In genomic region chr19:57362997-57363705, GRCh38 we compare ENCODE assay signal across 8 cellular contexts. TPM values are rescaled to one million over a fixed set of nuclear protein-coding genes. Genes with fewer than 3 reads are reported as not detected.
DNase-seq lines count a peak whose midpoint lies in the region; ATAC-seq and TF ChIP-seq lines count a peak whose summit lies in the region.

TSS of gene TRAPPC2B (plus strand) at chr19:57363551. CDS start at chr19:57364834, 1,283 bp downstream.
TSS of gene ZNF547 (plus strand) at chr19:57363551. CDS start at chr19:57368556, 5,005 bp downstream.

- H3K9me3 ChIP-seq in esophagus (ENCODE audit: control insufficient read depth in 2 of 2, insufficient read depth in 1 of 2, low read depth in 1 of 2, low read length in 1 of 2) = no peaks in the 10 kb centered on the region
- peaks cover 6 to 9% of the 10 kb centered on the region in 2 donors for H3K9me3 ChIP-seq in mucosa of rectum (ENCODE audit: control insufficient read depth in 2 of 2, low read length in 2 of 2)

- H3K27ac ChIP-seq in esophagus (ENCODE audit: low read depth in 2 of 2, low read length in 1 of 2) (peak within 1 kb of the TSS; percentile 90 to 95), mucosa of rectum (ENCODE audit: low read depth in 2 of 2, low read length in 2 of 2) (peak within 1 kb of the TSS; percentile 90)

- DNase-seq in DMS53 treated with DMSO at 0.1 percent for 48 hours (lab: John Stamatoyannopoulos, UW; ENCODE audit: unreplicated experiment) (peak; percentile 98), KBM-7 (peak; percentile 100)
- peak; percentile 97 to 98 for DNase-seq in activated T-cell treated with anti-CD3 and anti-CD28 coated beads, Interleukin-2, amount 50 U/mL, for 48 hours
- DNase-seq in stimulated activated CD8-positive, alpha-beta memory T cell treated with anti-CD3 and anti-CD28 coated beads, Interleukin-4, amount 100 ng/mL, for 4 hours (ENCODE audit: low read depth in 2 of 2, low spot score in 1 of 2) = peak; percentile 97 to 98

- WGBS in esophagus, 2 donors = 1% methylated on average over 47 to 50 of the region's 50 CpGs

- peak within 1 kb of the TSS; percentile 59 to 92 for H3K4me3 ChIP-seq in esophagus (ENCODE audit: low read depth in 1 of 2, low read length in 2 of 2)
- H3K4me3 ChIP-seq in mucosa of rectum (ENCODE audit: low read length in 2 of 2) = peak within 1 kb of the TSS; percentile 87 to 90

- H3K27me3 ChIP-seq in esophagus (ENCODE audit: control insufficient read depth in 1 of 2, insufficient read depth in 2 of 2, low read length in 2 of 2) (no peaks in the 10 kb centered on the region), mucosa of rectum (ENCODE audit: control insufficient read depth in 2 of 2, insufficient read depth in 2 of 2, low read length in 2 of 2) (no peaks in the 10 kb centered on the region)

- peak within 1 kb of the TSS; percentile 67 to 68 for H3K9ac ChIP-seq in mucosa of rectum (ENCODE audit: low read depth in 1 of 2, low read length in 2 of 2)

- in situ Hi-C loops in KBM-7 (cut with MboI; ENCODE audit: low pct_unique_long_range_greater_than_20kb, low sequenced_read_pairs) = no loop called here

- H3K4me1 ChIP-seq in esophagus (ENCODE audit: control insufficient read depth in 2 of 2, insufficient read depth in 2 of 2, low read length in 1 of 2) = peaks cover 0 to 5% of the 10 kb centered on the region in 2 donors
- peaks cover 5% of the 10 kb centered on the region in 2 donors for H3K4me1 ChIP-seq in mucosa of rectum (ENCODE audit: control insufficient read depth in 2 of 2, insufficient read depth in 2 of 2, low read length in 2 of 2)

- H3K36me3 ChIP-seq in esophagus (ENCODE audit: control insufficient read depth in 2 of 2, insufficient read depth in 2 of 2, low read length in 1 of 2) = peaks cover 0 to 2% of the 10 kb centered on the region in 2 donors
- peaks cover 0 to 9% of the 10 kb centered on the region in 2 donors for H3K36me3 ChIP-seq in mucosa of rectum (ENCODE audit: control insufficient read depth in 2 of 2, insufficient read depth in 2 of 2, low read length in 2 of 2)

- peak; percentile 95 for ATAC-seq in GM21723 (IDR thresholded peaks at IDR 0.05; ENCODE audit: unreplicated experiment)

TF ChIP-seq in PFSK-1, 5 proteins besides CTCF, POLR2A, EP300 and RAD21:
- TF ChIP-seq REST (IDR thresholded peaks at IDR 0.05; ENCODE audit: insufficient read depth in 1 of 2, low read depth in 2 of 2, low read length in 2 of 2) (0 out of 4 replicates have a peak, but pooled peaks of 1 of the 2 experiments have one; percentile 24), POLR2AphosphoS5 (IDR thresholded peaks at IDR 0.05; ENCODE audit: low read depth, low read length) (peak; percentile 87), SIN3A (IDR thresholded peaks at IDR 0.05; ENCODE audit: borderline replicate concordance, insufficient read depth, low read length) (peak; percentile 86; the same call in 1 of the 2 replicates), FOXP2 (optimal IDR thresholded peaks at IDR 0.05; ENCODE audit: borderline replicate concordance, extremely low read depth, extremely low read length, insufficient read depth) (peak; percentile 45), TAF1 (IDR thresholded peaks at IDR 0.05; ENCODE audit: borderline replicate concordance, insufficient read depth, low read length) (peak; percentile 85; the same call in 1 of the 2 replicates)

RNA-seq across cellular contexts. Expression of gene TRAPPC2B, which starts in this region (rescaled TPM):
- polyA plus RNA-seq in PFSK-1 (2012; ENCODE audit: insufficient read length, low read depth) = 10.4 TPM
- 10 to 100 TPM; 19.6 to 25.8 TPM for polyA plus RNA-seq in esophagus

RNA-seq across cellular contexts. Expression of gene ZNF547, which starts in this region (rescaled TPM):
- 0.83 TPM for polyA plus RNA-seq in PFSK-1 (2012; ENCODE audit: insufficient read length, low read depth)
- polyA plus RNA-seq in esophagus = 1 to 10 TPM; 1.3 to 2.7 TPM

Comparison
In these comparisons a context has a peak if more than half of its experiments do, and no peak if none do; other contexts are left out.
1. Peak in every context shown above with its lines: DNase-seq, ATAC-seq, H3K4me3 ChIP-seq and H3K27ac ChIP-seq.